Comparison of ENCODE assay signal across 9 cellular contexts in the genomic region with DNA sequence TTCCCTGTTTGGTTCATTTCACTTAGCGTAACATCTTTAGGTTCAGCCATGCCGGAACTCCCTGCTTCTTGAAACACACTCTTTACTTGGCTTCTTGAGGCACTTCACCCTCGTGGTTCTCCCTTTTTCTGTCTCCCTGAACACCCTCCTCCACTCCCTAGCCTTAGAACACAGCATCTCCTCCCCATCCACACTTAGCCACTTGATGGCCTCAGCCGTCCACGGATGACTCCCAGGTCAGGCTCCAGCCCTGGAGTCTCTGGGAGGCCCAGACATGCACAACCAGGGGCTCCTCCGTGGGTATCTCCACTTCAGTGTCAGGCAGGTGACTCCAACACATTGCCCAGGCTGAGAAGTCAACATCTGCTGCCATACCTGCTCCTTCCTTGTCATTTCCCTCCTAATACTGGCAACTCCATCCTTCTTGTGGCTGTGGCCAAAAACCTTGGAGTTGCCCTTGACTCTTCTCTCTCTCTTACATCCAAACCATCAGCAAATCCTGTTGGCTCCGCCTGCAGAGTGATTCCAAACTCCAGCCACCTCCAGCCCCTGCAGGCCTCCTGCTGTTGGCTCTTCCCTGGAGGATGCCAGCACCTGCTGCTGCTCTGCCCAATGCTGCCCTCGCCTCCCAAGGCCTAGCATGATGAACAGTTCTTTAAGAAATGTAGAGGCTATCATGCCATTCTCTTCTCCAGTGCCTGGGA. TPM values are rescaled to one million over a fixed set of nuclear protein-coding genes. Genes with fewer than 3 reads are reported as not detected.
DNase-seq lines count a peak whose midpoint lies in the region; ATAC-seq, FAIRE-seq and TF ChIP-seq lines count a peak whose summit lies in the region.
"Had no signal": no experiment of that assay in that cellular context is flagged by ENCODE, and none has a peak within 500 bp of the region (broad histone marks: within the 10 kb centered on the region; RNA-seq: fewer than 3 reads in every experiment).

No MANE protein-coding gene starts in this region.

- no peak for FAIRE-seq in H54 (lab: Jason Lieb, UNC)
- FAIRE-seq in frontal cortex (lab: Jason Lieb, UNC): no peak

- H3K9me3 ChIP-seq in body of pancreas: no peaks in the 10 kb centered on the region

- H3K27ac ChIP-seq in body of pancreas: no peak overlapping the region

- WGBS in body of pancreas, 2 donors: 59 to 61% methylated on average over 8 of the region's 8 CpGs

- ATAC-seq in HG03457 (IDR thresholded peaks at IDR 0.05; ENCODE audit: unreplicated experiment): no peak
- ATAC-seq in GM21423 (IDR thresholded peaks at IDR 0.05; ENCODE audit: unreplicated experiment): no peak
- ATAC-seq in body of pancreas: no peak

- no peak for DNase-seq in AG09319 (ENCODE audit: extremely low read depth, low read depth)
- DNase-seq in H54 (ENCODE audit: insufficient read length, low spot score): peak; percentile 68
- peak; percentile 59 for DNase-seq in amniotic epithelial cell (ENCODE audit: low read depth)
- DNase-seq in iris pigment epithelial cell (ENCODE audit: low read depth): peak; percentile 24
- no peak for DNase-seq in frontal cortex (ENCODE audit: low spot score in 2 of 2)
- no peak for DNase-seq in body of pancreas
- DNase-seq: stimulated activated CD4-positive, alpha-beta T cell treated with anti-CD3 and anti-CD28 coated beads, Interleukin-4, amount 100 ng/mL, for 24 hours had no signal

- no peaks in the 10 kb centered on the region for H3K4me1 ChIP-seq in body of pancreas

- intact Hi-C loops in body of pancreas (cut with DNase I): loop anchor here (5.0 kb wide), 1 partner anchor 121 kb away; no protein-coding TSS in a partner anchor

- TF ChIP-seq CTCF in AG09319 (IDR thresholded peaks at IDR 0.05; ENCODE audit: low read depth, low read length) (peak; percentile 58), body of pancreas (IDR thresholded peaks at IDR 0.05) (peak in 2 of 7 experiments; percentile 12 to 22)

- no peaks in the 10 kb centered on the region for H3K36me3 ChIP-seq in body of pancreas (replicated peaks in 1 of 2; ENCODE audit: insufficient read depth in 1 of 2, low read depth in 2 of 2)

- no peaks in the 10 kb centered on the region for H3K27me3 ChIP-seq in body of pancreas

- TF ChIP-seq POLR2A in H54 (IDR thresholded peaks at IDR 0.05; ENCODE audit: low read depth, low read length) (no peak), body of pancreas (IDR thresholded peaks at IDR 0.05) (no peak)

- no peak overlapping the region for H3K4me3 ChIP-seq in body of pancreas

RNA-seq across cellular contexts. Expression of a gene that starts 8.4 kb away (rescaled TPM):
- total RNA-seq in frontal cortex: 0.41 TPM
- total RNA-seq in body of pancreas: 10 to 100 TPM; 30.4 to 48.1 TPM

RNA-seq across cellular contexts. Expression of a gene that starts 27.7 kb away (rescaled TPM):
- 2.4 TPM for total RNA-seq in frontal cortex
- total RNA-seq in body of pancreas: 1 to 10 TPM; 7.5 to 8.6 TPM

Comparison
In these comparisons a context has a peak if more than half of its experiments do, and no peak if none do; other contexts are left out.
1. DNase-seq: peak in H54 (single experiment), amniotic epithelial cell (single experiment) and iris pigment epithelial cell (single experiment); none in AG09319 (single experiment), frontal cortex (0 of 2) and body of pancreas (0 of 4).
2. RNA of a gene that starts 8.4 kb away (total RNA-seq): 30.4 to 48.1 TPM in body of pancreas; 0.41 TPM in frontal cortex (single experiment); every median in the first group is over 10 times any median in the second.